ENCODE assay signal across 20 cellular contexts in genomic region chr18:7557891-7558454, GRCh38. TPM values are rescaled to one million over a fixed set of nuclear protein-coding genes. Genes with fewer than 3 reads are reported as not detected.
A peak's percentile ranks its signal among the peaks of the same experiment; 100 is the strongest.
DNase-seq lines count a peak whose midpoint lies in the region; ATAC-seq and TF ChIP-seq lines count a peak whose summit lies in the region.
"Had no signal": no experiment of that assay in that cellular context is flagged by ENCODE, and none has a peak within 500 bp of the region (broad histone marks: within the 10 kb centered on the region; RNA-seq: fewer than 3 reads in every experiment).

No MANE protein-coding gene starts in this region.

- no peaks in the 10 kb centered on the region for H3K27me3 ChIP-seq in heart left ventricle
- no peaks in the 10 kb centered on the region for H3K27me3 ChIP-seq in body of pancreas
- H3K27me3 ChIP-seq in right cardiac atrium (ENCODE audit: control insufficient read depth, insufficient read depth): no peaks in the 10 kb centered on the region
- H3K27me3 ChIP-seq in parathyroid adenoma (ENCODE audit: control insufficient read depth, insufficient read depth, low read length): no peaks in the 10 kb centered on the region

- no peak overlapping the region for H3K9ac ChIP-seq in parathyroid adenoma

- ATAC-seq in heart left ventricle (peak in 2 of 4 donors; percentile 61 to 85), body of pancreas (peak; percentile 9), right cardiac atrium (peak in 1 of 2 donors; percentile 31), HG03457 (IDR thresholded peaks at IDR 0.05; ENCODE audit: unreplicated experiment) (no peak)
- ATAC-seq: A549, HCT116, HepG2 had no signal

- peaks cover 2% of the 10 kb centered on the region for H3K79me2 ChIP-seq in parathyroid adenoma

- peaks cover 0 to 49% (median 16%) of the 10 kb centered on the region in 12 donors for H3K4me1 ChIP-seq in heart left ventricle
- peaks cover 6% of the 10 kb centered on the region for H3K4me1 ChIP-seq in body of pancreas
- peaks cover 2% of the 10 kb centered on the region for H3K4me1 ChIP-seq in right cardiac atrium (ENCODE audit: control insufficient read depth, insufficient read depth, low read length)
- no peaks in the 10 kb centered on the region for H3K4me1 ChIP-seq in parathyroid adenoma

- no peak overlapping the region for H2AFZ ChIP-seq in parathyroid adenoma

- H3K9me3 ChIP-seq in heart left ventricle: peaks cover 0 to 4% (median 0%) of the 10 kb centered on the region in 12 donors
- no peaks in the 10 kb centered on the region for H3K9me3 ChIP-seq in body of pancreas
- H3K9me3 ChIP-seq in right cardiac atrium (ENCODE audit: control insufficient read depth, low read length): no peaks in the 10 kb centered on the region
- no peaks in the 10 kb centered on the region for H3K9me3 ChIP-seq in parathyroid adenoma (ENCODE audit: control insufficient read depth, low read length)
- H3K9me3 ChIP-seq: A549 had no signal

- H3K36me3 ChIP-seq in heart left ventricle (no peaks in the 10 kb centered on the region), body of pancreas (replicated peaks in 1 of 2; ENCODE audit: insufficient read depth in 1 of 2, low read depth in 2 of 2) (no peaks in the 10 kb centered on the region), parathyroid adenoma (ENCODE audit: control insufficient read depth, insufficient read depth, low read length) (no peaks in the 10 kb centered on the region)

- TF ChIP-seq CTCF in heart left ventricle (IDR thresholded peaks at IDR 0.05) (no peak), body of pancreas (IDR thresholded peaks at IDR 0.05) (no peak), parathyroid adenoma (IDR thresholded peaks at IDR 0.05) (no peak)

- DNase-seq in heart left ventricle (no peak), cardiac septum (ENCODE audit: low spot score) (no peak), body of pancreas (no peak), right cardiac atrium (no peak), NCI-H2107 (lab: John Stamatoyannopoulos, UW) (no peak)
- DNase-seq in activated CD8-positive, alpha-beta memory T cell treated with anti-CD3 and anti-CD28 coated beads, Interleukin-2, amount 50 U/mL, for 4 hours: no peak
- DNase-seq: AML-193; CD4-positive, alpha-beta T cell; DMS79 treated with DMSO at 0.1 percent for 48 hours; GF-D8; GOT3; H7; HFFc6 had no signal

- WGBS in heart left ventricle, 4 donors: 65 to 73% (median 71%) methylated on average over 3 of the region's 3 CpGs
- WGBS in body of pancreas, 2 donors: 65 to 71% methylated on average over 3 of the region's 3 CpGs
- 72% methylated on average over 3 of the region's 3 CpGs for WGBS in right cardiac atrium

- H3K4me2 ChIP-seq in parathyroid adenoma (ENCODE audit: low read length): no peak overlapping the region
- H3K4me2 ChIP-seq: A549 had no signal

- no peak for TF ChIP-seq POLR2A in heart left ventricle (IDR thresholded peaks at IDR 0.05)
- no peak for TF ChIP-seq POLR2A in body of pancreas (IDR thresholded peaks at IDR 0.05)

- H3K4me3 ChIP-seq in heart left ventricle: no peak overlapping the region
- H3K4me3 ChIP-seq in body of pancreas: no peak overlapping the region
- H3K4me3 ChIP-seq in right cardiac atrium (ENCODE audit: low read length): no peak overlapping the region
- H3K4me3 ChIP-seq in parathyroid adenoma (ENCODE audit: low read depth, low read length): no peak overlapping the region
- H3K4me3 ChIP-seq: A549 had no signal

- H3K27ac ChIP-seq in heart left ventricle: peak overlapping the region; percentile 2 to 70 (median 59)
- no peak overlapping the region for H3K27ac ChIP-seq in body of pancreas
- H3K27ac ChIP-seq in right cardiac atrium (ENCODE audit: low read length): peak overlapping the region; percentile 77
- H3K27ac ChIP-seq in parathyroid adenoma: peak overlapping the region; percentile 25
- H3K27ac ChIP-seq: 22Rv1, A549, C4-2B had no signal

- intact Hi-C loops in heart left ventricle (cut with DNase I) (loop anchor here in 2 of 10 donors (2.0 to 5.0 kb wide), 2 partner anchors 91 to 187 kb away; no protein-coding TSS in a partner anchor), cardiac septum (cut with DNase I) (loop anchor here (2.0 kb wide), 1 partner anchor 187 kb away; no protein-coding TSS in a partner anchor), body of pancreas (cut with DNase I) (no loop called here), right cardiac atrium (cut with DNase I) (loop anchor here in 1 of 4 donors (2.0 kb wide), 1 partner anchor 285 kb away; no protein-coding TSS in a partner anchor)

RNA-seq across cellular contexts. Expression of gene PTPRM, which starts 9.1 kb away (rescaled TPM):
- total RNA-seq in heart left ventricle (100 to 1,000 TPM; 103 to 186 (median 132) TPM), cardiac septum (132 TPM), body of pancreas (10 to 100 TPM; 38.2 to 48.0 TPM), right cardiac atrium (10 to 100 TPM; 55.1 to 76.2 (median 62.9) TPM)
- polyA plus RNA-seq in heart left ventricle (10 to 100 TPM; 93.8 to 98.8 TPM), right cardiac atrium (81.5 TPM)

Comparison
In these comparisons a context has a peak if more than half of its experiments do, and no peak if none do; other contexts are left out.
1. H3K27ac ChIP-seq: peak in heart left ventricle (12 of 12), right cardiac atrium (single experiment) and parathyroid adenoma (single experiment); none in body of pancreas (0 of 4).